Comparison of ENCODE assay signal across 16 cellular contexts in the genomic region with DNA sequence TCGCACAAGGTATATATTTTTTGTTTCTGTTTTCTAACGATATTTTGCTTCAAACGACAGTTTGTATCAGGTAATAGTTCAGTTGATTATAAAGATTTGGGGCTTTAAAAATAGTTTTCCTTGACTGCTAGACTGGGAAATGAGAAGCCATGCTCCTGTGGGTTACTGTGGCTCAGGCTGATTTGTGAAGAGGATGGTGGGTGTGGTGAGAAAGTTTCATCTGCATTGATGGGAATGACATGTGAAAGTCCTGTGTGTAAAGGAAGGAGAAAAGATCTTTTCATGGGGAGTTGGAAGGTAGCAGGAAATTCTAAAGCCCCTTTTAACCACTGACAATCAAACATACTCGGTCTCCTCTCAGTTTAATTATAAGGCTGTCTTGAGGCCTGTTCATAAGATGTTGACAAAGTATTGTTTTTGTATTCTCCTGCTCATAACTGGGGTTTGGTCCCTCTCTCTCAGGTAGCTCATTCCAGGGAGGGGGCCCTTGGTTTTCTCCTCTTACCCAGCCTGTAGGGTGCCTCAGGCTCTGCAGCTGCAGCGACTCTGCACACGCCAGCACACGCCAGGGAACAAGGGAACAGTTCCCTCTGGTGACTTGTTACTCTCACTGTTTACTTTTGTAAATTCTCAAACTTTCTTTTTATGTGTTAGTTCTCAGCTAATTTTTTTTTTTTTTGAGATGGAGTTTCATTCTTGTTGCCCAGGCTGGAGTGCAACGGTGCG.
"Had no signal": no experiment of that assay in that cellular context is flagged by ENCODE, and none has a peak within 500 bp of the region (broad histone marks: within the 10 kb centered on the region; RNA-seq: fewer than 3 reads in every experiment).

No MANE protein-coding gene starts in this region.

- H3K27ac ChIP-seq: esophagus muscularis mucosa, pancreas, skin epidermis, thyroid gland, vagina had no signal

- H3K36me3 Mint-ChIP-seq: activated CD8-positive, alpha-beta memory T cell treated with anti-CD3 and anti-CD28 coated beads, Interleukin-2, amount 10 ng/mL, durations not matched to agents 7 days and 5 days; activated naive CD4-positive, alpha-beta T cell treated with anti-CD3 and anti-CD28 coated beads, Interleukin-2, amount 50 U/mL, for 24 hours; immature natural killer cell; natural killer cell treated with Interleukin-12 subunit alpha and Interleukin-12 subunit beta and Interleukin-15 and Interleukin-18, amount 100 ng/mL, for 72 hours had no signal

- H3K27ac Mint-ChIP-seq: activated CD8-positive, alpha-beta memory T cell treated with anti-CD3 and anti-CD28 coated beads, Interleukin-2, amount 10 ng/mL, durations not matched to agents 7 days and 5 days; activated naive CD4-positive, alpha-beta T cell treated with anti-CD3 and anti-CD28 coated beads, Interleukin-2, amount 50 U/mL, for 24 hours; activated T-cell treated with anti-CD3 and anti-CD28 coated beads, Interleukin-2, amount 50 U/mL, for 24 hours; immature natural killer cell; natural killer cell treated with Interleukin-12 subunit alpha and Interleukin-12 subunit beta and Interleukin-15 and Interleukin-18, amount 100 ng/mL, for 72 hours had no signal

- H3K36me3 ChIP-seq: breast epithelium, esophagus muscularis mucosa, pancreas, thyroid gland, vagina had no signal

- H3K4me1 Mint-ChIP-seq: activated CD8-positive, alpha-beta memory T cell treated with anti-CD3 and anti-CD28 coated beads, Interleukin-2, amount 10 ng/mL, durations not matched to agents 7 days and 5 days; activated naive CD4-positive, alpha-beta T cell treated with anti-CD3 and anti-CD28 coated beads, Interleukin-2, amount 50 U/mL, for 24 hours; immature natural killer cell had no signal

- DNase-seq: activated CD4-positive, alpha-beta T cell treated with anti-CD3 and anti-CD28 coated beads, Interleukin-2, amount 50 U/mL, for 4 hours; activated CD4-positive, CD25-positive, alpha-beta regulatory T cell; activated CD8-positive, alpha-beta memory T cell treated with anti-CD3 and anti-CD28 coated beads, Interleukin-2, amount 10 ng/mL, durations not matched to agents 7 days and 5 days; activated effector memory CD4-positive, alpha-beta T cell treated with Interleukin-2 at 50 U/mL for 16 hours; activated T-cell treated with anti-CD3 and anti-CD28 coated beads, Interleukin-2, amount 50 U/mL, for 24 hours; immature natural killer cell; pancreas; T-helper 2 cell; thyroid gland had no signal

- H3K4me1 ChIP-seq: breast epithelium, pancreas, thyroid gland, vagina had no signal

- H3K9me3 Mint-ChIP-seq: activated naive CD4-positive, alpha-beta T cell treated with anti-CD3 and anti-CD28 coated beads, Interleukin-2, amount 50 U/mL, for 24 hours; activated T-cell treated with anti-CD3 and anti-CD28 coated beads, Interleukin-2, amount 50 U/mL, for 24 hours; natural killer cell treated with Interleukin-12 subunit alpha and Interleukin-12 subunit beta and Interleukin-15 and Interleukin-18, amount 100 ng/mL, for 72 hours had no signal

- H3K9me3 ChIP-seq: breast epithelium, esophagus muscularis mucosa, pancreas, thyroid gland, vagina had no signal

- ATAC-seq: activated CD8-positive, alpha-beta memory T cell treated with anti-CD3 and anti-CD28 coated beads, Interleukin-2, amount 10 ng/mL, durations not matched to agents 7 days and 5 days; left lobe of liver; natural killer cell treated with Interleukin-12 subunit alpha and Interleukin-12 subunit beta and Interleukin-15 and Interleukin-18, amount 100 ng/mL, for 72 hours; pancreas had no signal

- H3K4me3 ChIP-seq: esophagus muscularis mucosa, pancreas, skin epidermis, thyroid gland, vagina had no signal

- H3K27me3 ChIP-seq: breast epithelium, esophagus muscularis mucosa, pancreas, thyroid gland, vagina had no signal

- H3K4me3 Mint-ChIP-seq: activated CD8-positive, alpha-beta memory T cell treated with anti-CD3 and anti-CD28 coated beads, Interleukin-2, amount 10 ng/mL, durations not matched to agents 7 days and 5 days; activated naive CD4-positive, alpha-beta T cell treated with anti-CD3 and anti-CD28 coated beads, Interleukin-2, amount 50 U/mL, for 24 hours; activated T-cell treated with anti-CD3 and anti-CD28 coated beads, Interleukin-2, amount 50 U/mL, for 24 hours; immature natural killer cell; natural killer cell treated with Interleukin-12 subunit alpha and Interleukin-12 subunit beta and Interleukin-15 and Interleukin-18, amount 100 ng/mL, for 72 hours had no signal
